16 cellular contexts compared by ENCODE assay signal in genomic region chr13:61908906-61909305, GRCh38.
"Had no signal": no experiment of that assay in that cellular context is flagged by ENCODE, and none has a peak within 500 bp of the region (broad histone marks: within the 10 kb centered on the region; RNA-seq: fewer than 3 reads in every experiment).

No MANE protein-coding gene starts in this region.

- H3K36me3 Mint-ChIP-seq: activated naive CD8-positive, alpha-beta T cell treated with anti-CD3 and anti-CD28 coated beads for 36 hours; stimulated activated memory B cell treated with anti-CD40 and anti-IgM and Interleukin-4, amounts not matched to agents 10 μg/mL and 1 μg/mL and 100 μg/mL, for 72 hours had no signal

- H3K4me3 Mint-ChIP-seq: activated naive CD8-positive, alpha-beta T cell treated with anti-CD3 and anti-CD28 coated beads for 36 hours; activated T-helper 17 cell treated with anti-CD3 and anti-CD28 coated beads, Interleukin-2, amount 50 U/mL, for 72 hours; stimulated activated memory B cell treated with anti-CD40 and anti-IgM and Interleukin-4, amounts not matched to agents 10 μg/mL and 1 μg/mL and 100 μg/mL, for 72 hours had no signal

- ATAC-seq: activated T-helper 17 cell treated with anti-CD3 and anti-CD28 coated beads, Interleukin-2, amount 50 U/mL, for 72 hours; left ventricle myocardium superior; stimulated activated memory B cell treated with anti-CD40 and anti-IgM and Interleukin-4, amounts not matched to agents 10 μg/mL and 1 μg/mL and 100 μg/mL, for 72 hours had no signal

- H3K9me3 Mint-ChIP-seq: activated naive CD8-positive, alpha-beta T cell treated with anti-CD3 and anti-CD28 coated beads for 36 hours; stimulated activated memory B cell treated with anti-CD40 and anti-IgM and Interleukin-4, amounts not matched to agents 10 μg/mL and 1 μg/mL and 100 μg/mL, for 72 hours had no signal

- DNase-seq: activated CD4-positive, alpha-beta T cell treated with anti-CD3 and anti-CD28 coated beads, Interleukin-2, amount 50 U/mL, for 48 hours; activated naive CD4-positive, alpha-beta T cell; activated naive CD8-positive, alpha-beta T cell treated with anti-CD3 and anti-CD28 coated beads for 36 hours; amygdala; dermis blood vessel endothelial cell; effector memory CD4-positive, alpha-beta T cell; esophagus squamous epithelium; left ventricle myocardium superior; occipital lobe; retina; spleen; stimulated activated CD4-positive, alpha-beta T cell treated with anti-CD3 and anti-CD28 coated beads, Interleukin-4, amount 100 ng/mL, for 4 hours; T-helper 9 cell; upper lobe of left lung had no signal

- H3K4me1 Mint-ChIP-seq: activated naive CD8-positive, alpha-beta T cell treated with anti-CD3 and anti-CD28 coated beads for 36 hours; activated T-helper 17 cell treated with anti-CD3 and anti-CD28 coated beads, Interleukin-2, amount 50 U/mL, for 72 hours; stimulated activated memory B cell treated with anti-CD40 and anti-IgM and Interleukin-4, amounts not matched to agents 10 μg/mL and 1 μg/mL and 100 μg/mL, for 72 hours had no signal

- H3K27ac Mint-ChIP-seq: activated naive CD8-positive, alpha-beta T cell treated with anti-CD3 and anti-CD28 coated beads for 36 hours; activated T-helper 17 cell treated with anti-CD3 and anti-CD28 coated beads, Interleukin-2, amount 50 U/mL, for 72 hours; stimulated activated memory B cell treated with anti-CD40 and anti-IgM and Interleukin-4, amounts not matched to agents 10 μg/mL and 1 μg/mL and 100 μg/mL, for 72 hours had no signal

- H3K27me3 Mint-ChIP-seq: activated naive CD8-positive, alpha-beta T cell treated with anti-CD3 and anti-CD28 coated beads for 36 hours; activated T-helper 17 cell treated with anti-CD3 and anti-CD28 coated beads, Interleukin-2, amount 50 U/mL, for 72 hours; stimulated activated memory B cell treated with anti-CD40 and anti-IgM and Interleukin-4, amounts not matched to agents 10 μg/mL and 1 μg/mL and 100 μg/mL, for 72 hours had no signal
